In the genomic region with DNA sequence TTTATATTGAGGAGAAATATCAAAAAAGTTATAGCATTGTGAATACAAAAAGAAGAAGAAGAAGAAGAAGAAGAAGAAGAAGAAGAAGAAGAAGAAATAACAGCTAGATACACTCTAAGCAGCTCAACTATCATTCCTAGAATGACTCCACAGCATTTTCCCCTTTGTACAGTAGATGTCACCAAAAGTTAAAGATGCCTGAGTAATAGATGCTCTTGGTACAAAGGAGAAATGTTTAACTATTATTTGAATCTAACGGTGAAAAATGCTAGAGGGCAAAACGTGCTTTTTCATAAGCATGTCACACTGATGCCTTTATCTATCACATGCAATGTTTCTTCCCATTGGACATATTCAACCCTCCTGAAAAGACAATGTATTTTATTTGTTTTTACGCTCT, we compare ENCODE assay signal across 11 cellular contexts.
A peak's percentile ranks its signal among the peaks of the same experiment; 100 is the strongest.
DNase-seq lines count a peak whose midpoint lies in the region; ATAC-seq and TF ChIP-seq lines count a peak whose summit lies in the region.
"Had no signal": no experiment of that assay in that cellular context is flagged by ENCODE, and none has a peak within 500 bp of the region (broad histone marks: within the 10 kb centered on the region; RNA-seq: fewer than 3 reads in every experiment).

No MANE protein-coding gene starts in this region.

- intact Hi-C loops in left ventricle myocardium superior (cut with micrococcal nuclease): no loop called here

- DNase-seq in AG08395 (ENCODE audit: low spot score): peak; percentile 38
- DNase-seq in NCI-H82 (lab: John Stamatoyannopoulos, UW): peak; percentile 10
- DNase-seq in fibroblast of mammary gland (ENCODE audit: low read depth): peak; percentile 67
- no peak for DNase-seq in stimulated activated CD4-positive, alpha-beta T cell treated with anti-CD3 and anti-CD28 coated beads, Interleukin-4, amount 100 ng/mL, for 1 hour
- DNase-seq in activated CD8-positive, alpha-beta memory T cell treated with anti-CD3 and anti-CD28 coated beads, Interleukin-2, amount 50 U/mL, for 48 hours: no peak
- DNase-seq in effector memory CD4-positive, alpha-beta T cell: no peak
- no peak for DNase-seq in left ventricle myocardium superior
- DNase-seq: activated naive CD4-positive, alpha-beta T cell treated with Interleukin-2 at 50 U/mL for 16 hours; NCI-H1048 had no signal

- no peak overlapping the region for H3K4me3 ChIP-seq in fibroblast of mammary gland (ENCODE audit: control insufficient read depth, low read depth, low read length)
- H3K4me3 ChIP-seq in effector memory CD4-positive, alpha-beta T cell (ENCODE audit: insufficient read depth, low read depth, low read length, poor library complexity, severe bottlenecking): no peak overlapping the region
- H3K4me3 ChIP-seq: neural progenitor cell had no signal

- H3K36me3 ChIP-seq in effector memory CD4-positive, alpha-beta T cell (ENCODE audit: control insufficient read depth, insufficient read depth, low read length): no peaks in the 10 kb centered on the region
- H3K36me3 ChIP-seq: neural progenitor cell had no signal

- no peak overlapping the region for H3K27ac ChIP-seq in effector memory CD4-positive, alpha-beta T cell (ENCODE audit: insufficient read depth, low read length, poor library complexity, severe bottlenecking)
- H3K27ac ChIP-seq: neural progenitor cell had no signal

- H3K4me1 ChIP-seq in effector memory CD4-positive, alpha-beta T cell (ENCODE audit: control insufficient read depth, insufficient read depth, low read length, poor library complexity, severe bottlenecking): no peaks in the 10 kb centered on the region
- H3K4me1 ChIP-seq: neural progenitor cell had no signal

- H3K9me3 ChIP-seq in effector memory CD4-positive, alpha-beta T cell (ENCODE audit: control insufficient read depth, low read length): no peaks in the 10 kb centered on the region

- peak; percentile 67 for TF ChIP-seq CTCF in fibroblast of mammary gland (conservative IDR thresholded peaks at IDR 0.05; ENCODE audit: control insufficient read depth, insufficient read depth, low read depth, low read length)

- ATAC-seq in GM19372 (IDR thresholded peaks at IDR 0.05; ENCODE audit: low read depth, unreplicated experiment) (peak; percentile 48), left ventricle myocardium superior (no peak)

- no peaks in the 10 kb centered on the region for H3K27me3 ChIP-seq in effector memory CD4-positive, alpha-beta T cell (replicated peaks; ENCODE audit: control insufficient read depth, insufficient read depth, low read length, poor library complexity, severe bottlenecking)
- H3K27me3 ChIP-seq: neural progenitor cell had no signal

Comparison
In these comparisons a context has a peak if more than half of its experiments do, and no peak if none do; other contexts are left out.
1. DNase-seq: peak in AG08395 (single experiment), NCI-H82 (single experiment) and fibroblast of mammary gland (single experiment); none in stimulated activated CD4-positive, alpha-beta T cell treated with anti-CD3 and anti-CD28 coated beads, Interleukin-4, amount 100 ng/mL, for 1 hour (single experiment), activated CD8-positive, alpha-beta memory T cell treated with anti-CD3 and anti-CD28 coated beads, Interleukin-2, amount 50 U/mL, for 48 hours (single experiment), effector memory CD4-positive, alpha-beta T cell (0 of 3) and left ventricle myocardium superior (single experiment).